ENCODE assay signal across 18 cellular contexts in the genomic region with DNA sequence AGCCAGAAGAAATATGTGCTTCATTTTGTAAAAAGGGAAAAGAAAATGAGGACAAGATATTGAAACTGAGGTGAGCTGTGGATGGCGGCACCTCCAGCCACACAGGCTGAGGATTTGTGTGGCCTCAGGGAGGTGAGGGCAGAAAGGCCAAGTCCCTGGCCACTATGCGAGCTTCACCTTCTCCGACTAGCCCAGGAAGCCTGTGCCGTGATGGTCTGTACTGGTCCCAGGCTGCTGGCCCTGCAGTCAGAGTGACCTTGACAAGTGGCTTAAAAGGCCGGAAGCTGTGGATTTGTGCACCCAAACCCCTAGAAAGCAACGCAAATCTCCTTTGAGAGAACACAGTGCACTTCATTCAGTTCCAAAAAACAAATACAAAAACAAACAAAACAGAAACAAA. TPM values are rescaled to one million over a fixed set of nuclear protein-coding genes. Genes with fewer than 3 reads are reported as not detected.
A peak's percentile ranks its signal among the peaks of the same experiment; 100 is the strongest.
DNase-seq lines count a peak whose midpoint lies in the region; ATAC-seq, FAIRE-seq and TF ChIP-seq lines count a peak whose summit lies in the region.
"Had no signal": no experiment of that assay in that cellular context is flagged by ENCODE, and none has a peak within 500 bp of the region (broad histone marks: within the 10 kb centered on the region; RNA-seq: fewer than 3 reads in every experiment).

No MANE protein-coding gene starts in this region.

- H3K27ac ChIP-seq in H1 (ENCODE audit: low read depth, low read length) (no peak overlapping the region), upper lobe of right lung (peak overlapping the region; percentile 80)
- H3K27ac ChIP-seq: foreskin keratinocyte had no signal

- no peak for TF ChIP-seq EP300 in H1 (IDR thresholded peaks at IDR 0.05; ENCODE audit: borderline replicate concordance in 1 of 2, low read depth in 2 of 2, low read length in 2 of 2)

- peaks cover 12% of the 10 kb centered on the region; the same call in 1 of the 2 replicates for H3K23me2 ChIP-seq in H1 (ENCODE audit: low read depth, low read length)

- H2BK15ac ChIP-seq in H1 (ENCODE audit: low read length): no peak overlapping the region

- TF ChIP-seq POLR2A in H1 (IDR thresholded peaks at IDR 0.05; ENCODE audit: control extremely low read depth in 1 of 2, low read depth in 2 of 2, low read length in 2 of 2): no peak

- H3K27me3 ChIP-seq in H1 (replicated peaks in 1 of 4; ENCODE audit: control insufficient read depth in 3 of 4, extremely low read depth in 1 of 4, insufficient read depth in 3 of 4, low read length in 3 of 4) (no peaks in the 10 kb centered on the region), upper lobe of right lung (no peaks in the 10 kb centered on the region)
- H3K27me3 ChIP-seq: colonic mucosa, foreskin keratinocyte, upper lobe of left lung had no signal

- no peak overlapping the region for H3K14ac ChIP-seq in H1 (ENCODE audit: insufficient read length)

- H4K91ac ChIP-seq in H1 (replicated peaks; ENCODE audit: insufficient read length, low read length): no peak overlapping the region

- H3K36me3 ChIP-seq in H1 (ENCODE audit: control insufficient read depth in 2 of 4, insufficient read depth in 4 of 4, low read length in 3 of 4): peaks cover 11 to 61% (median 34%) of the 10 kb centered on the region in 4 experiments
- H3K36me3 ChIP-seq in upper lobe of right lung: no peaks in the 10 kb centered on the region
- H3K36me3 ChIP-seq: colonic mucosa had no signal

- no peak for ATAC-seq in activated T-cell treated with anti-CD3 and anti-CD28 coated beads, Interleukin-2, amount 50 U/mL, for 72 hours (replicated peaks in 1 of 2)
- no peak for ATAC-seq in upper lobe of right lung

- H4K5ac ChIP-seq in H1 (ENCODE audit: insufficient read length, low read depth, low read length): no peak overlapping the region

- TF ChIP-seq RAD21 in H1 (IDR thresholded peaks at IDR 0.05 in 1 of 2, conservative IDR thresholded peaks at IDR 0.05 in 1 of 2; ENCODE audit: low read depth in 2 of 2, low read length in 2 of 2): no peak

- H3K4me2 ChIP-seq in H1 (ENCODE audit: insufficient read depth in 1 of 2, low read depth in 2 of 2, low read length in 2 of 2): no peak overlapping the region
- H3K4me2 ChIP-seq: smooth muscle cell had no signal

- intact Hi-C loops in upper lobe of right lung (cut with DNase I): no loop called here

- H3K23ac ChIP-seq in H1 (ENCODE audit: insufficient read length): no peak overlapping the region

- no peak overlapping the region for H2BK120ac ChIP-seq in H1 (replicated peaks; ENCODE audit: low read depth, low read length)

- H3K4me1 Mint-ChIP-seq in activated T-cell treated with anti-CD3 and anti-CD28 coated beads, Interleukin-2, amount 50 U/mL, for 72 hours (ENCODE audit: low read depth): peaks cover 14% of the 10 kb centered on the region
- peaks cover 10% of the 10 kb centered on the region for H3K4me1 Mint-ChIP-seq in activated T-cell treated with anti-CD3 and anti-CD28 coated beads, Interleukin-2, amount 50 U/mL, for 24 hours (ENCODE audit: low read depth)
- peaks cover 7% of the 10 kb centered on the region for H3K4me1 Mint-ChIP-seq in osteocyte (ENCODE audit: unreplicated experiment)

- no peaks in the 10 kb centered on the region for H3K27me3 Mint-ChIP-seq in activated T-cell treated with anti-CD3 and anti-CD28 coated beads, Interleukin-2, amount 50 U/mL, for 72 hours (ENCODE audit: low read depth)
- H3K27me3 Mint-ChIP-seq in activated T-cell treated with anti-CD3 and anti-CD28 coated beads, Interleukin-2, amount 50 U/mL, for 24 hours: no peaks in the 10 kb centered on the region
- H3K27me3 Mint-ChIP-seq in osteocyte (ENCODE audit: unreplicated experiment): no peaks in the 10 kb centered on the region

- no peak overlapping the region for H2AFZ ChIP-seq in H1 (ENCODE audit: low read length)

- no peak for DNase-seq in activated T-cell treated with anti-CD3 and anti-CD28 coated beads, Interleukin-2, amount 50 U/mL, for 72 hours
- no peak for DNase-seq in activated T-cell treated with anti-CD3 and anti-CD28 coated beads, Interleukin-2, amount 50 U/mL, for 24 hours
- DNase-seq in H1 (ENCODE audit: low read depth in 1 of 2, low spot score in 2 of 2): no peak
- DNase-seq in osteocyte (ENCODE audit: extremely low spot score, unreplicated experiment): peak; percentile 67
- DNase-seq in upper lobe of right lung: no peak
- DNase-seq in NCI-H2171 treated with DMSO at 0.1 percent for 48 hours (lab: John Stamatoyannopoulos, UW): no peak
- no peak for DNase-seq in activated effector memory CD4-positive, alpha-beta T cell treated with anti-CD3 and anti-CD28 coated beads, Interleukin-2, amount 50 U/mL, for 16 hours
- no peak for DNase-seq in retina
- DNase-seq: colonic mucosa, DMS 273 treated with DMSO at 0.1 percent for 48 hours, foreskin keratinocyte, NCI-H526 treated with DMSO at 0.1 percent for 48 hours, SHP77 treated with DMSO at 0.1 percent for 48 hours, upper lobe of left lung had no signal

- TF ChIP-seq CTCF in H1 (IDR thresholded peaks at IDR 0.05; ENCODE audit: control extremely low read depth in 1 of 3, insufficient read depth in 1 of 3, low read depth in 1 of 3, low read length in 3 of 3) (no peak), osteocyte (IDR thresholded peaks at IDR 0.05) (no peak), upper lobe of right lung (IDR thresholded peaks at IDR 0.05) (no peak)

- H3K79me1 ChIP-seq in H1 (ENCODE audit: low read depth, low read length): no peaks in the 10 kb centered on the region

- no peak overlapping the region; the same call in 1 of the 2 replicates for H4K8ac ChIP-seq in H1 (ENCODE audit: extremely low read depth, insufficient read depth, low read length)

- WGBS in H1 (ENCODE audit: extremely low coverage in 1 of 2, insufficient coverage in 1 of 2, insufficient read length in 1 of 2, insufficient replicate concordance in 2 of 2, low coverage in 1 of 2, low lambda C conversion rate in 2 of 2, missing lambda C conversion rate in 1 of 2), 2 experiments: 95% methylated on average over 6 of the region's 6 CpGs; no CpG with 5 or more reads in 1 of the 2 experiments

- H2BK20ac ChIP-seq in H1 (ENCODE audit: low read length): no peak overlapping the region

- H3K4me3 ChIP-seq in H1 (ENCODE audit: extremely low read depth in 1 of 4, insufficient read depth in 2 of 4, low read depth in 3 of 4, low read length in 4 of 4) (no peak overlapping the region), upper lobe of right lung (peak overlapping the region; percentile 57)
- H3K4me3 ChIP-seq: smooth muscle cell had no signal

- peaks cover 13 to 29% of the 10 kb centered on the region in 2 experiments for H3K9me3 ChIP-seq in H1 (ENCODE audit: insufficient read depth in 2 of 2, low read depth in 1 of 2, low read length in 1 of 2)
- H3K9me3 ChIP-seq in upper lobe of right lung: no peaks in the 10 kb centered on the region
- H3K9me3 ChIP-seq: colonic mucosa, upper lobe of left lung had no signal

- H2BK5ac ChIP-seq in H1 (ENCODE audit: low read depth, low read length): no peak overlapping the region

- no peak overlapping the region for H3K4ac ChIP-seq in H1 (replicated peaks; ENCODE audit: insufficient read length, low read depth, low read length)

- peaks cover 0 to 2% of the 10 kb centered on the region in 2 experiments for H4K20me1 ChIP-seq in H1 (replicated peaks in 1 of 2; ENCODE audit: control insufficient read depth in 1 of 2, insufficient read depth in 2 of 2, low read length in 2 of 2)

- H3K4me1 ChIP-seq in H1 (replicated peaks in 1 of 4; ENCODE audit: control insufficient read depth in 3 of 4, insufficient read depth in 4 of 4, low read length in 3 of 4) (no peaks in the 10 kb centered on the region), upper lobe of right lung (peaks cover 5% of the 10 kb centered on the region)
- H3K4me1 ChIP-seq: colonic mucosa, foreskin keratinocyte had no signal

- H3K9me3 Mint-ChIP-seq in activated T-cell treated with anti-CD3 and anti-CD28 coated beads, Interleukin-2, amount 50 U/mL, for 72 hours: no peaks in the 10 kb centered on the region
- H3K9me3 Mint-ChIP-seq in activated T-cell treated with anti-CD3 and anti-CD28 coated beads, Interleukin-2, amount 50 U/mL, for 24 hours: no peaks in the 10 kb centered on the region
- no peaks in the 10 kb centered on the region for H3K9me3 Mint-ChIP-seq in osteocyte (ENCODE audit: unreplicated experiment)
- H3K9me3 Mint-ChIP-seq: activated naive CD4-positive, alpha-beta T cell treated with anti-CD3 and anti-CD28 coated beads, Interleukin-2, amount 50 U/mL, for 72 hours had no signal

- H3K4me3 Mint-ChIP-seq in activated T-cell treated with anti-CD3 and anti-CD28 coated beads, Interleukin-2, amount 50 U/mL, for 72 hours: peak overlapping the region in 1 of 2 donors; percentile 80
- H3K4me3 Mint-ChIP-seq in activated T-cell treated with anti-CD3 and anti-CD28 coated beads, Interleukin-2, amount 50 U/mL, for 24 hours: no peak overlapping the region
- H3K4me3 Mint-ChIP-seq in osteocyte (ENCODE audit: unreplicated experiment): no peak overlapping the region

- no peaks in the 10 kb centered on the region for H3K79me2 ChIP-seq in H1 (ENCODE audit: control insufficient read depth in 1 of 2, insufficient read depth in 2 of 2, low read length in 2 of 2)

- H3K18ac ChIP-seq in H1 (ENCODE audit: extremely low read depth, low read length): no peak overlapping the region

- peak overlapping the region; percentile 71 for H3K27ac Mint-ChIP-seq in activated T-cell treated with anti-CD3 and anti-CD28 coated beads, Interleukin-2, amount 50 U/mL, for 72 hours
- H3K27ac Mint-ChIP-seq in activated T-cell treated with anti-CD3 and anti-CD28 coated beads, Interleukin-2, amount 50 U/mL, for 24 hours: no peak overlapping the region
- no peak overlapping the region for H3K27ac Mint-ChIP-seq in osteocyte (ENCODE audit: unreplicated experiment)

- H3K36me3 Mint-ChIP-seq in activated T-cell treated with anti-CD3 and anti-CD28 coated beads, Interleukin-2, amount 50 U/mL, for 72 hours (ENCODE audit: insufficient read depth in 2 of 2): peaks cover 0 to 9% of the 10 kb centered on the region in 2 donors
- peaks cover 31% of the 10 kb centered on the region for H3K36me3 Mint-ChIP-seq in activated T-cell treated with anti-CD3 and anti-CD28 coated beads, Interleukin-2, amount 50 U/mL, for 24 hours (ENCODE audit: low read depth)
- H3K36me3 Mint-ChIP-seq in osteocyte (ENCODE audit: unreplicated experiment): peaks cover 5% of the 10 kb centered on the region

- CTCF ChIA-PET in H1 (lab: Charles Lee; ENCODE audit: partially characterized antibody): no interaction called here

- POLR2A ChIA-PET in H1 (lab: Charles Lee; ENCODE audit: partially characterized antibody): interaction anchor here (1.7 kb wide), 1 partner anchor 48 kb away, joined by 5 read pairs; a partner anchor contains a TSS

- no peak overlapping the region for H2BK12ac ChIP-seq in H1 (ENCODE audit: low read depth, low read length)

- H3K56ac ChIP-seq in H1 (replicated peaks; ENCODE audit: insufficient read length, low read depth, low read length): peak overlapping the region; percentile 19

- no peak overlapping the region for H2AK5ac ChIP-seq in H1 (ENCODE audit: low read depth, low read length)

- H3K9ac ChIP-seq in H1 (replicated peaks in 1 of 4; ENCODE audit: extremely low read depth in 1 of 4, low read depth in 3 of 4, low read length in 3 of 4): no peak overlapping the region

- FAIRE-seq in H1 (lab: Jason Lieb, UNC): no peak
- FAIRE-seq: islet of Langerhans, TTC549 had no signal

RNA-seq across cellular contexts. Expression of a gene that starts 48.1 kb away (rescaled TPM):
- 10 to 100 TPM; 45.0 to 46.1 TPM for total RNA-seq in activated T-cell treated with anti-CD3 and anti-CD28 coated beads, Interleukin-2, amount 50 U/mL, for 72 hours
- total RNA-seq in H1 (2021; fragmentation: NEBNext Ultra II Directional; extraction: Animal tissue kit (Norgen Biotek cat#: 25700)): 64.7 and 68.6 TPM in 2 replicates
- polyA plus RNA-seq in H1 (2011; rRNA removed): 53.6 and 77.6 TPM in 2 replicates
- polyA plus RNA-seq in H1 (2011; cell fraction: cytosol; rRNA removed): 77.6 TPM
- polyA plus RNA-seq in H1 (2011; cell fraction: nucleus; rRNA removed): 539 TPM
- polyA plus RNA-seq in H1 (2012, experiment 1 of 2): 45.1 to 60.7 TPM (median 52.9 TPM) in 4 replicates
- polyA plus RNA-seq in H1 (2012, experiment 2 of 2): 5.7 TPM
- 39.7 TPM for polyA plus RNA-seq in H1 (2013, experiment 1 of 2)
- polyA plus RNA-seq in H1 (2013, experiment 2 of 2): 35.8 TPM
- 73.4 and 74.5 TPM in 2 replicates for polyA minus RNA-seq in H1 (2011; rRNA and poly(A)+ RNA removed)
- 79.7 TPM for polyA minus RNA-seq in H1 (2011; cell fraction: cytosol; rRNA and poly(A)+ RNA removed)
- 253 TPM for polyA minus RNA-seq in H1 (2011; cell fraction: nucleus; rRNA and poly(A)+ RNA removed)
- total RNA-seq in osteocyte (37.0 and 37.4 TPM in 2 replicates), upper lobe of right lung (39.0 TPM)

RNA-seq across cellular contexts. Expression of a gene that starts 48.2 kb away (rescaled TPM):
- total RNA-seq in activated T-cell treated with anti-CD3 and anti-CD28 coated beads, Interleukin-2, amount 50 U/mL, for 72 hours: 10 to 100 TPM; 13.3 to 14.4 TPM
- 29.1 and 30.6 TPM in 2 replicates for total RNA-seq in H1 (2021; fragmentation: NEBNext Ultra II Directional; extraction: Animal tissue kit (Norgen Biotek cat#: 25700))
- polyA plus RNA-seq in H1 (2011; rRNA removed): 16.2 and 21.2 TPM in 2 replicates
- polyA plus RNA-seq in H1 (2011; cell fraction: cytosol; rRNA removed): 20.4 TPM
- 16.1 TPM for polyA plus RNA-seq in H1 (2011; cell fraction: nucleus; rRNA removed)
- polyA plus RNA-seq in H1 (2012, experiment 1 of 2): 15.2 to 22.4 TPM (median 16.6 TPM) in 4 replicates
- polyA plus RNA-seq in H1 (2012, experiment 2 of 2): 4.7 TPM
- polyA plus RNA-seq in H1 (2013, experiment 1 of 2): 27.9 TPM
- polyA plus RNA-seq in H1 (2013, experiment 2 of 2): 31.0 TPM
- 9.8 and 14.2 TPM in 2 replicates for polyA minus RNA-seq in H1 (2011; rRNA and poly(A)+ RNA removed)
- polyA minus RNA-seq in H1 (2011; cell fraction: cytosol; rRNA and poly(A)+ RNA removed): 19.7 TPM
- polyA minus RNA-seq in H1 (2011; cell fraction: nucleus; rRNA and poly(A)+ RNA removed): 23.7 TPM
- total RNA-seq in osteocyte (32.3 and 33.1 TPM in 2 replicates), upper lobe of right lung (22.0 TPM)
